In genomic region chr4:126136922-126137781, GRCh38 we compare ENCODE assay signal across 29 cellular contexts.
"Had no signal": no experiment of that assay in that cellular context is flagged by ENCODE, and none has a peak within 500 bp of the region (broad histone marks: within the 10 kb centered on the region; RNA-seq: fewer than 3 reads in every experiment).

No MANE protein-coding gene starts in this region.

- H3K36me3 Mint-ChIP-seq: memory B cell; naive B cell; natural killer cell treated with Interleukin-12 subunit alpha and Interleukin-12 subunit beta and Interleukin-15 and Interleukin-18, amount 100 ng/mL, for 72 hours; stimulated activated effector memory CD8-positive, alpha-beta T cell treated with anti-CD3 and anti-CD28 coated beads, Interleukin-12 subunit alpha, Interleukin-12 subunit beta, amount 100 ng/mL, for 72 hours had no signal

- H3K4me3 ChIP-seq: dorsolateral prefrontal cortex, gastrocnemius medialis, lung, mucosa of descending colon, pancreas, right atrium auricular region, sigmoid colon, stomach, thyroid gland, vagina had no signal

- H3K9me3 ChIP-seq: gastrocnemius medialis, neutrophil, pancreas, right atrium auricular region, sigmoid colon, thyroid gland, vagina had no signal

- DNase-seq: dorsolateral prefrontal cortex; effector CD4-positive, alpha-beta T cell; endodermal cell; foreskin fibroblast; gastrocnemius medialis; head of caudate nucleus; mucosa of descending colon; naive B cell; pancreas; sigmoid colon; stimulated activated CD4-positive, alpha-beta T cell treated with anti-CD3 and anti-CD28 coated beads, Interleukin-2, amount 100 ng/mL, for 24 hours; stimulated activated CD4-positive, alpha-beta T cell treated with anti-CD3 and anti-CD28 coated beads, Interleukin-4, amount 100 ng/mL, for 24 hours; stimulated activated naive CD4-positive, alpha-beta T cell treated with Interleukin-2 at 50 U/mL for 16 hours; stomach; thyroid gland; trophoblast cell had no signal

- H3K27me3 Mint-ChIP-seq: memory B cell; naive B cell; natural killer cell treated with Interleukin-12 subunit alpha and Interleukin-12 subunit beta and Interleukin-15 and Interleukin-18, amount 100 ng/mL, for 72 hours; progenitor cell of endocrine pancreas had no signal

- H3K27ac ChIP-seq: dorsolateral prefrontal cortex, epithelial cell of prostate, gastrocnemius medialis, neutrophil, pancreas, right atrium auricular region, sigmoid colon, stomach, thyroid gland, vagina had no signal

- H3K4me1 ChIP-seq: gastrocnemius medialis, pancreas, right atrium auricular region, sigmoid colon, stomach, thyroid gland, vagina had no signal

- H3K4me1 Mint-ChIP-seq: endodermal cell; memory B cell; naive B cell; neural crest cell; stimulated activated effector memory CD8-positive, alpha-beta T cell treated with anti-CD3 and anti-CD28 coated beads, Interleukin-12 subunit alpha, Interleukin-12 subunit beta, amount 100 ng/mL, for 72 hours had no signal

- H3K9me3 Mint-ChIP-seq: natural killer cell treated with Interleukin-12 subunit alpha and Interleukin-12 subunit beta and Interleukin-15 and Interleukin-18, amount 100 ng/mL, for 72 hours; neural crest cell had no signal

- H3K4me3 Mint-ChIP-seq: endodermal cell; memory B cell; naive B cell; natural killer cell treated with Interleukin-12 subunit alpha and Interleukin-12 subunit beta and Interleukin-15 and Interleukin-18, amount 100 ng/mL, for 72 hours; neural crest cell; stimulated activated effector memory CD8-positive, alpha-beta T cell treated with anti-CD3 and anti-CD28 coated beads, Interleukin-12 subunit alpha, Interleukin-12 subunit beta, amount 100 ng/mL, for 72 hours had no signal

- H3K27ac Mint-ChIP-seq: endodermal cell; memory B cell; naive B cell; natural killer cell treated with Interleukin-12 subunit alpha and Interleukin-12 subunit beta and Interleukin-15 and Interleukin-18, amount 100 ng/mL, for 72 hours; progenitor cell of endocrine pancreas; stimulated activated effector memory CD8-positive, alpha-beta T cell treated with anti-CD3 and anti-CD28 coated beads, Interleukin-12 subunit alpha, Interleukin-12 subunit beta, amount 100 ng/mL, for 72 hours had no signal

- H3K36me3 ChIP-seq: gastrocnemius medialis, neutrophil, pancreas, right atrium auricular region, sigmoid colon, stomach, thyroid gland, vagina had no signal

- H3K27me3 ChIP-seq: dorsolateral prefrontal cortex, gastrocnemius medialis, neutrophil, pancreas, right atrium auricular region, sigmoid colon, stomach, thyroid gland, vagina had no signal

- FAIRE-seq: keratinocyte, pancreas had no signal

- ATAC-seq: esophagus mucosa; gastrocnemius medialis; left lobe of liver; mucosa of descending colon; natural killer cell treated with Interleukin-12 subunit alpha and Interleukin-12 subunit beta and Interleukin-15 and Interleukin-18, amount 100 ng/mL, for 72 hours; pancreas; stimulated activated effector memory CD8-positive, alpha-beta T cell treated with anti-CD3 and anti-CD28 coated beads, Interleukin-12 subunit alpha, Interleukin-12 subunit beta, amount 100 ng/mL, for 72 hours had no signal
